Comparison of ENCODE assay signal across 10 cellular contexts in the genomic region with DNA sequence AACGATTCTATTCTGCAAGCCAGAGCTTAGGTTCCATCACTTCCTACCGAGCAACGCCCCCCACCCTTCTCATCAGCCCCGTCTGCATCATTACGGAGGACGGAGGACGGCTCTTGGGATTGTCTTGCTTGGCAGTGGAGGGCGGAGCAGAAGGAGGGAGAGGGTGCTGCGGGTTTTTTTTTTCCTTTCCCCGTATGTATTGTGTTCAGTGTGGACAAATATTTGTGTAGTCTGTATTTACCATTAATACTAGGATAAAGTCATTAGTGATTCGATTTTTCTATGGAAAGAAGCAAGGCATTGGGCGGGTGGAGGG.
DNase-seq lines count a peak whose midpoint lies in the region; ATAC-seq and TF ChIP-seq lines count a peak whose summit lies in the region.
"Had no signal": no experiment of that assay in that cellular context is flagged by ENCODE, and none has a peak within 500 bp of the region (broad histone marks: within the 10 kb centered on the region; RNA-seq: fewer than 3 reads in every experiment).

No MANE protein-coding gene starts in this region.

- no peaks in the 10 kb centered on the region for H3K27me3 Mint-ChIP-seq in activated naive CD4-positive, alpha-beta T cell treated with anti-CD3 and anti-CD28 coated beads for 36 hours (ENCODE audit: low read depth)
- H3K27me3 Mint-ChIP-seq in type B pancreatic cell, result no peaks in the 10 kb centered on the region

- H3K9me3 ChIP-seq in PC-3 (ENCODE audit: low read length) (no peaks in the 10 kb centered on the region), hepatocyte (ENCODE audit: low read depth) (no peaks in the 10 kb centered on the region)

- H4K20me1 ChIP-seq in PC-3 (ENCODE audit: low read length) (no peaks in the 10 kb centered on the region), hepatocyte (ENCODE audit: insufficient read depth, poor library complexity, severe bottlenecking) (no peaks in the 10 kb centered on the region)

- H3K4me3 Mint-ChIP-seq in activated naive CD4-positive, alpha-beta T cell treated with anti-CD3 and anti-CD28 coated beads for 36 hours, result peak overlapping the region; percentile 42
- H3K4me3 Mint-ChIP-seq in type B pancreatic cell, result peak overlapping the region; percentile 70

- peaks cover 55% of the 10 kb centered on the region for H3K4me1 Mint-ChIP-seq in activated naive CD4-positive, alpha-beta T cell treated with anti-CD3 and anti-CD28 coated beads for 36 hours (ENCODE audit: low read depth)
- peaks cover 53% of the 10 kb centered on the region for H3K4me1 Mint-ChIP-seq in type B pancreatic cell (ENCODE audit: unreplicated experiment)

- H3K79me2 ChIP-seq in PC-3 (ENCODE audit: low read length), result peaks cover 85% of the 10 kb centered on the region
- H3K79me2 ChIP-seq in hepatocyte, result peaks cover 47% of the 10 kb centered on the region

- no peaks in the 10 kb centered on the region for H3F3A ChIP-seq in PC-3 (ENCODE audit: low read length, unreplicated experiment)

- no TSS peak for BruUV-seq in PC-3 (replicated peaks; lab: Mats Ljungman, UMichigan)

- peak overlapping the region; percentile 34 for H3K27ac Mint-ChIP-seq in activated naive CD4-positive, alpha-beta T cell treated with anti-CD3 and anti-CD28 coated beads for 36 hours
- H3K27ac Mint-ChIP-seq in activated naive CD4-positive, alpha-beta T cell treated with anti-CD3 and anti-CD28 coated beads, Interleukin-2, amount 50 U/mL, for 72 hours, result peak overlapping the region in 1 of 2 donors; percentile 86
- peak overlapping the region; percentile 50 for H3K27ac Mint-ChIP-seq in type B pancreatic cell

- TF ChIP-seq CTCF in PC-3 (conservative IDR thresholded peaks at IDR 0.05; ENCODE audit: low read depth, low read length) (no peak), hepatocyte (IDR thresholded peaks at IDR 0.05; ENCODE audit: poor library complexity) (no peak), type B pancreatic cell (conservative IDR thresholded peaks at IDR 0.05) (no peak)

- CTCF ChIA-PET in activated naive CD4-positive, alpha-beta T cell treated with anti-CD3 and anti-CD28 coated beads for 36 hours (lab: Charles Lee), result interaction anchor here (0.8 to 5.7 kb wide), 7 partner anchors 11 to 354 kb away, joined by 3 to 120 read pairs (median 5); no protein-coding TSS in a partner anchor
- CTCF ChIA-PET in PC-3 (lab: Charles Lee), result no interaction called here

- H3K4me1 ChIP-seq in PC-3 (ENCODE audit: insufficient read depth, low read length), result peaks cover 33% of the 10 kb centered on the region
- H3K4me1 ChIP-seq in hepatocyte (ENCODE audit: insufficient read depth), result peaks cover 27% of the 10 kb centered on the region

- H3K27ac ChIP-seq in PC-3 (ENCODE audit: low read length) (peak overlapping the region; percentile 51), hepatocyte (no peak overlapping the region)

- H3K4me2 ChIP-seq in PC-3 (ENCODE audit: low read length), result no peak overlapping the region
- H3K4me2 ChIP-seq in hepatocyte, result peak overlapping the region; percentile 49

- POLR2A ChIA-PET in PC-3 (lab: Charles Lee; ENCODE audit: unreplicated experiment), result no interaction called here

- H2AFZ ChIP-seq in PC-3 (ENCODE audit: low read length) (no peak overlapping the region), hepatocyte (no peak overlapping the region)

- no peak overlapping the region for H3K4me3 ChIP-seq in PC-3 (ENCODE audit: low read length)
- H3K4me3 ChIP-seq in hepatocyte, result no peak overlapping the region

- no peak overlapping the region for H3K9ac ChIP-seq in PC-3 (ENCODE audit: low read length)

- no peak for DNase-seq in activated naive CD4-positive, alpha-beta T cell treated with anti-CD3 and anti-CD28 coated beads for 36 hours
- DNase-seq in activated naive CD4-positive, alpha-beta T cell treated with anti-CD3 and anti-CD28 coated beads, Interleukin-2, amount 50 U/mL, for 72 hours (ENCODE audit: low spot score in 2 of 2), result no peak
- no peak for DNase-seq in PC-3
- no peak for DNase-seq in hepatocyte (ENCODE audit: low spot score)
- no peak for DNase-seq in type B pancreatic cell (ENCODE audit: extremely low spot score, unreplicated experiment)
- no peak for DNase-seq in COLO668 (lab: John Stamatoyannopoulos, UW; ENCODE audit: unreplicated experiment)
- no peak for DNase-seq in activated CD8-positive, alpha-beta memory T cell treated with anti-CD3 and anti-CD28 coated beads for 24 hours
- DNase-seq in HPDE6-E6E7 (ENCODE audit: extremely low spot score), result no peak
- DNase-seq: activated CD4-positive, alpha-beta T cell treated with anti-CD3 and anti-CD28 coated beads for 4 hours; effector CD4-positive, alpha-beta T cell had no signal

- H3K9me2 ChIP-seq in PC-3 (replicated peaks; ENCODE audit: low read length) (no peaks in the 10 kb centered on the region), hepatocyte (replicated peaks; ENCODE audit: insufficient read depth) (no peaks in the 10 kb centered on the region)

- H3K27me3 ChIP-seq in PC-3 (ENCODE audit: low read length) (no peaks in the 10 kb centered on the region), hepatocyte (no peaks in the 10 kb centered on the region)

- H3K36me3 Mint-ChIP-seq in activated naive CD4-positive, alpha-beta T cell treated with anti-CD3 and anti-CD28 coated beads for 36 hours (ENCODE audit: low read depth), result no peaks in the 10 kb centered on the region
- H3K36me3 Mint-ChIP-seq in activated naive CD4-positive, alpha-beta T cell treated with anti-CD3 and anti-CD28 coated beads, Interleukin-2, amount 50 U/mL, for 72 hours, result no peaks in the 10 kb centered on the region
- H3K36me3 Mint-ChIP-seq in type B pancreatic cell, result peaks cover 8% of the 10 kb centered on the region

- H3K36me3 ChIP-seq in PC-3 (ENCODE audit: low read depth, low read length), result peaks cover 21% of the 10 kb centered on the region; the same call in 1 of the 2 replicates
- no peaks in the 10 kb centered on the region for H3K36me3 ChIP-seq in hepatocyte (replicated peaks; ENCODE audit: insufficient read depth, low read depth)

- no peak for ATAC-seq in activated naive CD4-positive, alpha-beta T cell treated with anti-CD3 and anti-CD28 coated beads, Interleukin-2, amount 50 U/mL, for 72 hours
- ATAC-seq in PC-3, result no peak

- H3K9me3 Mint-ChIP-seq in activated naive CD4-positive, alpha-beta T cell treated with anti-CD3 and anti-CD28 coated beads for 36 hours, result no peaks in the 10 kb centered on the region
- no peaks in the 10 kb centered on the region for H3K9me3 Mint-ChIP-seq in activated naive CD4-positive, alpha-beta T cell treated with anti-CD3 and anti-CD28 coated beads, Interleukin-2, amount 50 U/mL, for 72 hours
- H3K9me3 Mint-ChIP-seq in type B pancreatic cell, result no peaks in the 10 kb centered on the region

- intact Hi-C loops in activated naive CD4-positive, alpha-beta T cell treated with anti-CD3 and anti-CD28 coated beads for 36 hours (cut with micrococcal nuclease), result loop anchor here (5.0 kb wide), 2 partner anchors 584 to 654 kb away; no protein-coding TSS in a partner anchor
- intact Hi-C loops in PC-3 (cut with micrococcal nuclease), result no loop called here

- 70% methylated on average over 12 of the region's 12 CpGs for WGBS in hepatocyte (ENCODE audit: low lambda C conversion rate, missing lambda C conversion rate)
